25 cellular contexts compared by ENCODE assay signal in genomic region chr17:69921046-69921445, GRCh38.
"Had no signal": no experiment of that assay in that cellular context is flagged by ENCODE, and none has a peak within 500 bp of the region (broad histone marks: within the 10 kb centered on the region; RNA-seq: fewer than 3 reads in every experiment).

No MANE protein-coding gene starts in this region.

- ATAC-seq: naive thymus-derived CD4-positive, alpha-beta T cell; natural killer cell; psoas muscle; right cardiac atrium; right lobe of liver; stimulated activated effector memory CD8-positive, alpha-beta T cell treated with anti-CD3 and anti-CD28 coated beads, Interleukin-12 subunit alpha, Interleukin-12 subunit beta, amount 100 ng/mL, for 72 hours; stimulated activated naive B cell treated with anti-CD40 and anti-IgM and Interleukin-4, amounts not matched to agents 10 μg/mL and 1 μg/mL and 100 μg/mL, for 72 hours had no signal

- H3K27ac Mint-ChIP-seq: naive thymus-derived CD4-positive, alpha-beta T cell; natural killer cell; nephron; neural progenitor cell; progenitor cell of endocrine pancreas; stimulated activated effector memory CD8-positive, alpha-beta T cell treated with anti-CD3 and anti-CD28 coated beads, Interleukin-12 subunit alpha, Interleukin-12 subunit beta, amount 100 ng/mL, for 72 hours; stimulated activated naive B cell treated with anti-CD40 and anti-IgM and Interleukin-4, amounts not matched to agents 10 μg/mL and 1 μg/mL and 100 μg/mL, for 72 hours; stimulated activated naive CD8-positive, alpha-beta T cell treated with anti-CD3 and anti-CD28 coated beads, Interleukin-15, Interleukin-2, amounts not matched to agents 100 ng/mL and 50 ng/mL, for 24 hours had no signal

- H3K9me3 Mint-ChIP-seq: neural progenitor cell; stimulated activated naive CD8-positive, alpha-beta T cell treated with anti-CD3 and anti-CD28 coated beads, Interleukin-15, Interleukin-2, amounts not matched to agents 100 ng/mL and 50 ng/mL, for 24 hours had no signal

- H3K36me3 Mint-ChIP-seq: naive thymus-derived CD4-positive, alpha-beta T cell; natural killer cell; neural progenitor cell; stimulated activated effector memory CD8-positive, alpha-beta T cell treated with anti-CD3 and anti-CD28 coated beads, Interleukin-12 subunit alpha, Interleukin-12 subunit beta, amount 100 ng/mL, for 72 hours; stimulated activated naive B cell treated with anti-CD40 and anti-IgM and Interleukin-4, amounts not matched to agents 10 μg/mL and 1 μg/mL and 100 μg/mL, for 72 hours had no signal

- H3K27me3 Mint-ChIP-seq: progenitor cell of endocrine pancreas; stimulated activated naive B cell treated with anti-CD40 and anti-IgM and Interleukin-4, amounts not matched to agents 10 μg/mL and 1 μg/mL and 100 μg/mL, for 72 hours; stimulated activated naive CD8-positive, alpha-beta T cell treated with anti-CD3 and anti-CD28 coated beads, Interleukin-15, Interleukin-2, amounts not matched to agents 100 ng/mL and 50 ng/mL, for 24 hours had no signal

- H3K4me3 Mint-ChIP-seq: naive thymus-derived CD4-positive, alpha-beta T cell; natural killer cell; nephron; neural progenitor cell; stimulated activated effector memory CD8-positive, alpha-beta T cell treated with anti-CD3 and anti-CD28 coated beads, Interleukin-12 subunit alpha, Interleukin-12 subunit beta, amount 100 ng/mL, for 72 hours; stimulated activated naive B cell treated with anti-CD40 and anti-IgM and Interleukin-4, amounts not matched to agents 10 μg/mL and 1 μg/mL and 100 μg/mL, for 72 hours; stimulated activated naive CD8-positive, alpha-beta T cell treated with anti-CD3 and anti-CD28 coated beads, Interleukin-15, Interleukin-2, amounts not matched to agents 100 ng/mL and 50 ng/mL, for 24 hours had no signal

- H3K4me1 Mint-ChIP-seq: naive thymus-derived CD4-positive, alpha-beta T cell; natural killer cell; nephron; neural progenitor cell; stimulated activated effector memory CD8-positive, alpha-beta T cell treated with anti-CD3 and anti-CD28 coated beads, Interleukin-12 subunit alpha, Interleukin-12 subunit beta, amount 100 ng/mL, for 72 hours; stimulated activated naive B cell treated with anti-CD40 and anti-IgM and Interleukin-4, amounts not matched to agents 10 μg/mL and 1 μg/mL and 100 μg/mL, for 72 hours had no signal

- DNase-seq: naive thymus-derived CD4-positive, alpha-beta T cell; natural killer cell; occipital lobe; ovary; posterior cingulate gyrus; psoas muscle; right cardiac atrium; right lobe of liver; sigmoid colon; small intestine; stimulated activated CD4-positive, alpha-beta T cell treated with anti-CD3 and anti-CD28 coated beads, Interleukin-15, amount 100 ng/mL, for 24 hours; stimulated activated CD4-positive, alpha-beta T cell treated with anti-CD3 and anti-CD28 coated beads, Interleukin-2, amount 100 ng/mL, for 24 hours; stimulated activated CD4-positive, alpha-beta T cell treated with anti-CD3 and anti-CD28 coated beads, Interleukin-2, amount 100 ng/mL, for 48 hours; stimulated activated CD4-positive, alpha-beta T cell treated with anti-CD3 and anti-CD28 coated beads, Interleukin-4, amount 100 ng/mL, for 24 hours; stimulated activated naive B cell treated with anti-CD40 and anti-IgM and Interleukin-4, amounts not matched to agents 10 μg/mL and 1 μg/mL and 100 μg/mL, for 72 hours; stimulated activated naive CD4-positive, alpha-beta T cell treated with Interleukin-2 at 50 U/mL for 16 hours; stomach; thyroid gland; trophoblast cell; uterus had no signal

- FAIRE-seq: small intestine had no signal
